In the genomic region with DNA sequence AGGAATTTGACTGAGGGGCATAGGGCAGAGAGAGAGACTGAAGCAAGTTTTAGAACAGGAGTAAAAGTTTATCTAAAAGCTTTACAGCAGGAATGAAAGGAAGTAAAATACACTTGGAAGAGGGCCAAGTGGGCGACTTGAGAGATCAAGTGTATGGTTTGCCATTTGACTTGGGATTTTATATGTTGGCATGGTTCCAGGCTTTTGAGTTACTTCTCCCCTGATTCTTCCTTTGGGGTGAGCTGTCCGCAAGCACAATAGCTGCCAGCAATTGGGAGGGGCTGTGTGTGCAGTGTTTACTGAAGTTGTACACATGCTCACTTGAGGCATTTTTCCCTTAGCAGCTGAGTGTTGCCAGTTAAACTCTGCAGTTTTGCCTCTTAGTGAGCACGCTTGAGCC, we compare ENCODE assay signal across 17 cellular contexts.
DNase-seq lines count a peak whose midpoint lies in the region; TF ChIP-seq lines count a peak whose summit lies in the region.
"Had no signal": no experiment of that assay in that cellular context is flagged by ENCODE, and none has a peak within 500 bp of the region (broad histone marks: within the 10 kb centered on the region; RNA-seq: fewer than 3 reads in every experiment).

No MANE protein-coding gene starts in this region.

- no peaks in the 10 kb centered on the region for H3K9me2 ChIP-seq in hepatocyte (replicated peaks; ENCODE audit: insufficient read depth)

- H3K36me3 ChIP-seq in hepatocyte (replicated peaks; ENCODE audit: insufficient read depth, low read depth) = no peaks in the 10 kb centered on the region
- H3K36me3 ChIP-seq in subcutaneous abdominal adipose tissue (ENCODE audit: control insufficient read depth in 5 of 5, insufficient read depth in 5 of 5, low read length in 5 of 5) = no peaks in the 10 kb centered on the region
- no peaks in the 10 kb centered on the region for H3K36me3 ChIP-seq in effector memory CD4-positive, alpha-beta T cell (ENCODE audit: control insufficient read depth, insufficient read depth, low read length)
- H3K36me3 ChIP-seq: heart left ventricle, prostate gland had no signal

- peak overlapping the region; percentile 71 for H3K4me2 ChIP-seq in hepatocyte

- no peak for TF ChIP-seq CTCF in hepatocyte (IDR thresholded peaks at IDR 0.05; ENCODE audit: poor library complexity)

- H3K79me2 ChIP-seq in hepatocyte = no peaks in the 10 kb centered on the region

- H3K27me3 ChIP-seq in hepatocyte = no peaks in the 10 kb centered on the region
- no peaks in the 10 kb centered on the region for H3K27me3 ChIP-seq in subcutaneous abdominal adipose tissue (ENCODE audit: control insufficient read depth in 5 of 5, insufficient read depth in 4 of 5, low read length in 5 of 5)
- no peaks in the 10 kb centered on the region for H3K27me3 ChIP-seq in effector memory CD4-positive, alpha-beta T cell (replicated peaks; ENCODE audit: control insufficient read depth, insufficient read depth, low read length, poor library complexity, severe bottlenecking)
- H3K27me3 ChIP-seq: heart left ventricle had no signal

- H3K4me3 ChIP-seq in hepatocyte (no peak overlapping the region), subcutaneous abdominal adipose tissue (ENCODE audit: low read depth in 1 of 5, low read length in 5 of 5) (peak overlapping the region in 4 of 5 donors; percentile 34 to 55 (median 50))
- no peak overlapping the region for H3K4me3 ChIP-seq in effector memory CD4-positive, alpha-beta T cell (ENCODE audit: insufficient read depth, low read depth, low read length, poor library complexity, severe bottlenecking)
- H3K4me3 ChIP-seq: heart left ventricle, prostate gland had no signal

- no peaks in the 10 kb centered on the region for H3K9me3 ChIP-seq in hepatocyte (ENCODE audit: low read depth)
- H3K9me3 ChIP-seq in subcutaneous abdominal adipose tissue (ENCODE audit: control insufficient read depth in 5 of 5, low read length in 5 of 5) = peaks cover 0 to 11% (median 4%) of the 10 kb centered on the region in 5 donors
- H3K9me3 ChIP-seq in effector memory CD4-positive, alpha-beta T cell (ENCODE audit: control insufficient read depth, low read length) = no peaks in the 10 kb centered on the region
- H3K9me3 ChIP-seq: prostate gland had no signal

- H3K4me1 ChIP-seq in hepatocyte (ENCODE audit: insufficient read depth) (peaks cover 10% of the 10 kb centered on the region), subcutaneous abdominal adipose tissue (ENCODE audit: control insufficient read depth in 5 of 5, insufficient read depth in 5 of 5, low read length in 5 of 5) (peaks cover 0 to 8% (median 6%) of the 10 kb centered on the region in 5 donors)
- H3K4me1 ChIP-seq in effector memory CD4-positive, alpha-beta T cell (ENCODE audit: control insufficient read depth, insufficient read depth, low read length, poor library complexity, severe bottlenecking) = no peaks in the 10 kb centered on the region
- H3K4me1 ChIP-seq: prostate gland had no signal

- H3K9ac ChIP-seq in subcutaneous abdominal adipose tissue (ENCODE audit: low read length in 5 of 5) = no peak overlapping the region

- 30% methylated on average over 3 of the region's 3 CpGs for WGBS in hepatocyte (ENCODE audit: low lambda C conversion rate, missing lambda C conversion rate)

- peak overlapping the region; percentile 57 for H2AFZ ChIP-seq in hepatocyte

- peak; percentile 1 for DNase-seq in M059J (ENCODE audit: low read depth)
- DNase-seq in UCSD-AML1 (lab: John Stamatoyannopoulos, UW; ENCODE audit: unreplicated experiment) = peak; percentile 3
- peak; percentile 60 for DNase-seq in hepatocyte (ENCODE audit: low spot score)
- no peak for DNase-seq in HPDE6-E6E7 (ENCODE audit: extremely low spot score)
- DNase-seq in effector memory CD4-positive, alpha-beta T cell = no peak
- DNase-seq in ureter (ENCODE audit: low spot score) = no peak
- DNase-seq: activated naive CD8-positive, alpha-beta T cell treated with anti-CD3 and anti-CD28 coated beads for 36 hours; CD4-positive, alpha-beta memory T cell; heart left ventricle; Kasumi-1; mesendoderm; NCI-H524; Right ventricle myocardium superior; stimulated activated CD4-positive, alpha-beta T cell treated with anti-CD3 and anti-CD28 coated beads, Interleukin-2, amount 100 ng/mL, for 48 hours; stimulated activated naive CD4-positive, alpha-beta T cell treated with Interleukin-2 at 50 U/mL for 16 hours had no signal

- H3K27ac ChIP-seq in hepatocyte = no peak overlapping the region
- no peak overlapping the region for H3K27ac ChIP-seq in subcutaneous abdominal adipose tissue (ENCODE audit: low read depth, low read length)
- H3K27ac ChIP-seq in effector memory CD4-positive, alpha-beta T cell (ENCODE audit: insufficient read depth, low read length, poor library complexity, severe bottlenecking) = no peak overlapping the region
- H3K27ac ChIP-seq: heart left ventricle, prostate gland had no signal

- H4K20me1 ChIP-seq in hepatocyte (ENCODE audit: insufficient read depth, poor library complexity, severe bottlenecking) = no peaks in the 10 kb centered on the region

Comparison
In these comparisons a context has a peak if more than half of its experiments do, and no peak if none do; other contexts are left out.
1. DNase-seq: peak in M059J (single experiment), UCSD-AML1 (single experiment) and hepatocyte (single experiment); none in HPDE6-E6E7 (single experiment), effector memory CD4-positive, alpha-beta T cell (0 of 3) and ureter (single experiment).
2. H3K4me3 ChIP-seq: peak in subcutaneous abdominal adipose tissue (4 of 5); none in hepatocyte (single experiment) and effector memory CD4-positive, alpha-beta T cell (single experiment).